In genomic region chr19:55433292-55433691, GRCh38 we compare ENCODE assay signal across 24 cellular contexts. TPM values are rescaled to one million over a fixed set of nuclear protein-coding genes. Genes with fewer than 3 reads are reported as not detected.
DNase-seq lines count a peak whose midpoint lies in the region; ATAC-seq and TF ChIP-seq lines count a peak whose summit lies in the region.
"Had no signal": no experiment of that assay in that cellular context is flagged by ENCODE, and none has a peak within 500 bp of the region (broad histone marks: within the 10 kb centered on the region; RNA-seq: fewer than 3 reads in every experiment).

No MANE protein-coding gene starts in this region.

- ATAC-seq in GM21619 (IDR thresholded peaks at IDR 0.05; ENCODE audit: unreplicated experiment) = no peak
- ATAC-seq: T-cell had no signal

- peak overlapping the region in 1 of 59 donors; percentile 23 for H3K4me3 ChIP-seq in dorsolateral prefrontal cortex

- no peak for TF ChIP-seq POLR2A in erythroblast (IDR thresholded peaks at IDR 0.05; ENCODE audit: low read length)

- peak overlapping the region in 48 of 59 donors; percentile 10 to 80 (median 58) for H3K27ac ChIP-seq in dorsolateral prefrontal cortex
- H3K27ac ChIP-seq: KMS-11 had no signal

- peaks cover 0 to 27% (median 0%) of the 10 kb centered on the region in 45 donors for H3K27me3 ChIP-seq in dorsolateral prefrontal cortex

- TF ChIP-seq CTCF in dorsolateral prefrontal cortex (IDR thresholded peaks at IDR 0.05 in 54 of 56, conservative IDR thresholded peaks at IDR 0.05 in 2 of 56; ENCODE audit: low read depth in 1 of 56, partially characterized antibody in 56 of 56) = no peak

- peak; percentile 83 for DNase-seq in COLO668 (lab: John Stamatoyannopoulos, UW; ENCODE audit: unreplicated experiment)
- DNase-seq in D341Med (ENCODE audit: low spot score) = peak; percentile 45
- DNase-seq in dorsolateral prefrontal cortex = no peak
- peak; percentile 30 for DNase-seq in left kidney (ENCODE audit: low read depth, low spot score)
- no peak for DNase-seq in NCI-H526 treated with DMSO at 0.1 percent for 48 hours (lab: John Stamatoyannopoulos, UW)
- no peak for DNase-seq in erythroblast (lab: John Stamatoyannopoulos, UW)
- no peak for DNase-seq in NCI-H1694 (lab: John Stamatoyannopoulos, UW)
- DNase-seq: C1 segment of cervical spinal cord; CD4-positive, alpha-beta memory T cell; NCI-H1048; NCI-H1436; NCI-H187 treated with DMSO at 0.1 percent for 48 hours; NCI-H2171; NCI-H226; NCI-H510A; NCI-H748 treated with DMSO at 0.1 percent for 48 hours; NK-92 treated with Interleukin-12 subunit alpha and Interleukin-12 subunit beta, amount 100 ng/mL, for 24 hours; Right ventricle myocardium superior; RPMI8226; T-cell had no signal

- intact Hi-C loops in dorsolateral prefrontal cortex (cut with DNase I) = no loop called here

RNA-seq across cellular contexts. Expression of gene SHISA7, which starts 9.8 kb away (rescaled TPM):
- 10 to 100 TPM; 24.3 to 47.1 (median 34.5) TPM for total RNA-seq in dorsolateral prefrontal cortex
- total RNA-seq: CD4-positive, alpha-beta memory T cell; Right ventricle myocardium superior; SK-MEL-5; T-cell had no signal

RNA-seq across cellular contexts. Expression of gene UBE2S, which starts 25.7 kb away (rescaled TPM):
- total RNA-seq in dorsolateral prefrontal cortex = 10 to 100 TPM; 22.0 to 70.5 (median 39.8) TPM

RNA-seq across cellular contexts. Expression of gene ISOC2, which starts 28.1 kb away (rescaled TPM):
- 10 to 100 TPM; 25.1 to 48.5 (median 36.7) TPM for total RNA-seq in dorsolateral prefrontal cortex

RNA-seq across cellular contexts. Expression of gene C19orf85, which starts 31.3 kb away (rescaled TPM):
- total RNA-seq in dorsolateral prefrontal cortex = under 1 TPM in 1 of 120 experiments, not detected in 119; 0.57 TPM
- total RNA-seq: A673; CD4-positive, alpha-beta memory T cell; Right ventricle myocardium superior; SK-MEL-5; T-cell had no signal

RNA-seq across cellular contexts. Expression of gene ZNF628, which starts 43.1 kb away (rescaled TPM):
- total RNA-seq in dorsolateral prefrontal cortex = 10 to 100 TPM in 8 of 120 experiments, 1 to 10 TPM in 112; 3.1 to 14.2 (median 6.2) TPM

Comparison
In these comparisons a context has a peak if more than half of its experiments do, and no peak if none do; other contexts are left out.
1. DNase-seq: peak in COLO668 (single experiment), D341Med (single experiment) and left kidney (single experiment); none in dorsolateral prefrontal cortex (0 of 10), NCI-H526 treated with DMSO at 0.1 percent for 48 hours (single experiment), erythroblast (0 of 2) and NCI-H1694 (single experiment).